Comparison of ENCODE assay signal across 17 cellular contexts in genomic region chr12:75848533-75848932, GRCh38.
DNase-seq lines count a peak whose midpoint lies in the region; ATAC-seq and TF ChIP-seq lines count a peak whose summit lies in the region.
"Had no signal": no experiment of that assay in that cellular context is flagged by ENCODE, and none has a peak within 500 bp of the region (broad histone marks: within the 10 kb centered on the region; RNA-seq: fewer than 3 reads in every experiment).

No MANE protein-coding gene starts in this region.

- no peak overlapping the region for H2BK5ac ChIP-seq in mesenchymal stem cell (ENCODE audit: low read depth, low read length, poor library complexity, severe bottlenecking)

- no peak overlapping the region for H4K91ac ChIP-seq in mesenchymal stem cell (ENCODE audit: low read length)

- TF ChIP-seq CTCF in heart left ventricle (IDR thresholded peaks at IDR 0.05) (no peak), right atrium auricular region (IDR thresholded peaks at IDR 0.05) (no peak), smooth muscle cell (IDR thresholded peaks at IDR 0.05; ENCODE audit: borderline replicate concordance, insufficient read depth, poor library complexity, severe bottlenecking) (no peak)

- peaks cover 11% of the 10 kb centered on the region for H3F3A ChIP-seq in smooth muscle cell (ENCODE audit: low read depth)

- no peak overlapping the region for H3K14ac ChIP-seq in mesenchymal stem cell (ENCODE audit: low read length in 2 of 2)

- H4K20me1 ChIP-seq in smooth muscle cell (ENCODE audit: low read depth), result no peaks in the 10 kb centered on the region

- H3K4me2 ChIP-seq in mesenchymal stem cell (ENCODE audit: low read length, poor library complexity, severe bottlenecking), result no peak overlapping the region
- peak overlapping the region; percentile 59 for H3K4me2 ChIP-seq in smooth muscle cell

- H3K9ac ChIP-seq in mesenchymal stem cell (ENCODE audit: low read length) (peak overlapping the region; percentile 75), smooth muscle cell (ENCODE audit: low read depth) (no peak overlapping the region)

- H3K27ac ChIP-seq in heart left ventricle (peak overlapping the region in 7 of 12 donors; percentile 3 to 58 (median 40)), right atrium auricular region (peak overlapping the region in 1 of 2 donors; percentile 20), mesenchymal stem cell (ENCODE audit: low read length, poor library complexity, severe bottlenecking) (no peak overlapping the region), smooth muscle cell (ENCODE audit: low read depth) (peak overlapping the region; percentile 57)

- H2BK120ac ChIP-seq in mesenchymal stem cell (ENCODE audit: low read depth, low read length), result peak overlapping the region; percentile 75

- DNase-seq in heart left ventricle (no peak), right atrium auricular region (ENCODE audit: low spot score) (no peak), dermis blood vessel endothelial cell (peak; percentile 35), mesenchymal stem cell (peak; percentile 62), smooth muscle cell (lab: John Stamatoyannopoulos, UW; ENCODE audit: unreplicated experiment) (no peak), NOMO-1 (lab: John Stamatoyannopoulos, UW; ENCODE audit: unreplicated experiment in 2 of 2) (no peak)
- DNase-seq: activated effector memory CD4-positive, alpha-beta T cell treated with anti-CD3 and anti-CD28 coated beads, Interleukin-2, amount 50 U/mL, for 16 hours; GDM1; HCEC 1CT; KG1; mesendoderm; NCI-H1417 treated with DMSO at 0.1 percent for 48 hours; NCI-H510A treated with DMSO at 0.1 percent for 48 hours had no signal

- H3K4me3 ChIP-seq in heart left ventricle, result no peak overlapping the region
- no peak overlapping the region for H3K4me3 ChIP-seq in right atrium auricular region
- H3K4me3 ChIP-seq in mesenchymal stem cell (ENCODE audit: insufficient read depth in 1 of 2, low read depth in 1 of 2, low read length in 2 of 2), result no peak overlapping the region
- H3K4me3 ChIP-seq in smooth muscle cell, result no peak overlapping the region
- H3K4me3 ChIP-seq: ascending aorta, ovary had no signal

- H3K9me3 ChIP-seq in heart left ventricle (peaks cover 0 to 12% (median 0%) of the 10 kb centered on the region in 12 donors), right atrium auricular region (peaks cover 0 to 6% of the 10 kb centered on the region in 2 donors), mesenchymal stem cell (ENCODE audit: control insufficient read depth, low read length) (peaks cover 3% of the 10 kb centered on the region), smooth muscle cell (replicated peaks; ENCODE audit: low read depth) (no peaks in the 10 kb centered on the region)
- H3K9me3 ChIP-seq: ovary had no signal

- 23 to 44% (median 36%) methylated on average over 5 of the region's 5 CpGs for WGBS in heart left ventricle, 4 donors
- 6% methylated on average over 4 of the region's 5 CpGs for WGBS in mesenchymal stem cell
- 10% methylated on average over 5 of the region's 5 CpGs for WGBS in smooth muscle cell (ENCODE audit: low lambda C conversion rate)

- H3K79me2 ChIP-seq in smooth muscle cell (ENCODE audit: low read depth), result no peaks in the 10 kb centered on the region

- intact Hi-C loops in heart left ventricle (cut with DNase I), result loop anchor here in 1 of 10 donors (5.0 kb wide), 2 partner anchors 64 to 179 kb away; no protein-coding TSS in a partner anchor

- peak in 2 of 4 donors; percentile 31 to 43 for ATAC-seq in heart left ventricle
- ATAC-seq in HG02884 (IDR thresholded peaks at IDR 0.05; ENCODE audit: unreplicated experiment), result no peak
- no peak for ATAC-seq in GM19463 (IDR thresholded peaks at IDR 0.05; ENCODE audit: unreplicated experiment)

- no peak overlapping the region for H2AFZ ChIP-seq in mesenchymal stem cell (ENCODE audit: low read depth, low read length)
- peak overlapping the region; percentile 90 for H2AFZ ChIP-seq in smooth muscle cell (ENCODE audit: low read depth)

- no peak overlapping the region for H3K23ac ChIP-seq in mesenchymal stem cell (ENCODE audit: low read length in 2 of 2)

- H2BK15ac ChIP-seq in mesenchymal stem cell (ENCODE audit: low read depth, poor library complexity, severe bottlenecking), result no peak overlapping the region

- no peak overlapping the region for H2AK5ac ChIP-seq in mesenchymal stem cell (ENCODE audit: low read length, severe bottlenecking)

- H2BK12ac ChIP-seq in mesenchymal stem cell (ENCODE audit: low read length in 2 of 2), result peak overlapping the region in 1 of 2 experiments; percentile 60

- no peak for TF ChIP-seq POLR2A in heart left ventricle (IDR thresholded peaks at IDR 0.05)

- H3K18ac ChIP-seq in mesenchymal stem cell (ENCODE audit: low read depth in 1 of 2, low read length in 2 of 2), result peak overlapping the region in 1 of 2 experiments; percentile 1

- peaks cover 0 to 32% (median 16%) of the 10 kb centered on the region in 12 donors for H3K4me1 ChIP-seq in heart left ventricle
- peaks cover 0 to 17% of the 10 kb centered on the region in 2 donors for H3K4me1 ChIP-seq in right atrium auricular region
- peaks cover 2% of the 10 kb centered on the region for H3K4me1 ChIP-seq in mesenchymal stem cell (ENCODE audit: control insufficient read depth, insufficient read depth, low read depth, low read length)
- peaks cover 7% of the 10 kb centered on the region for H3K4me1 ChIP-seq in smooth muscle cell (ENCODE audit: low read depth)

- H3K27me3 ChIP-seq in heart left ventricle (no peaks in the 10 kb centered on the region), right atrium auricular region (no peaks in the 10 kb centered on the region), mesenchymal stem cell (ENCODE audit: control insufficient read depth in 1 of 2, insufficient read depth in 1 of 2, low read length in 2 of 2) (no peaks in the 10 kb centered on the region), smooth muscle cell (ENCODE audit: low read depth) (no peaks in the 10 kb centered on the region)
- H3K27me3 ChIP-seq: ascending aorta, ovary had no signal

- H3K4ac ChIP-seq in mesenchymal stem cell (ENCODE audit: low read depth in 1 of 2, low read length in 2 of 2), result no peak overlapping the region

- H4K8ac ChIP-seq in mesenchymal stem cell (ENCODE audit: low read length), result no peak overlapping the region

- no peaks in the 10 kb centered on the region for H3K79me1 ChIP-seq in mesenchymal stem cell (replicated peaks; ENCODE audit: low read length, poor library complexity, severe bottlenecking)

- H3K36me3 ChIP-seq in heart left ventricle, result no peaks in the 10 kb centered on the region
- H3K36me3 ChIP-seq in right atrium auricular region, result no peaks in the 10 kb centered on the region
- H3K36me3 ChIP-seq in mesenchymal stem cell (ENCODE audit: control insufficient read depth in 1 of 2, insufficient read depth in 2 of 2, low read depth in 1 of 2, low read length in 2 of 2), result no peaks in the 10 kb centered on the region
- no peaks in the 10 kb centered on the region for H3K36me3 ChIP-seq in smooth muscle cell (ENCODE audit: low read depth)
- H3K36me3 ChIP-seq: ascending aorta, ovary had no signal

Comparison
In these comparisons a context has a peak if more than half of its experiments do, and no peak if none do; other contexts are left out.
1. DNase-seq: peak in dermis blood vessel endothelial cell (single experiment) and mesenchymal stem cell (single experiment); none in heart left ventricle (0 of 5), right atrium auricular region (single experiment), smooth muscle cell (single experiment) and NOMO-1 (0 of 2).